ENCODE assay signal across 8 cellular contexts in the genomic region with DNA sequence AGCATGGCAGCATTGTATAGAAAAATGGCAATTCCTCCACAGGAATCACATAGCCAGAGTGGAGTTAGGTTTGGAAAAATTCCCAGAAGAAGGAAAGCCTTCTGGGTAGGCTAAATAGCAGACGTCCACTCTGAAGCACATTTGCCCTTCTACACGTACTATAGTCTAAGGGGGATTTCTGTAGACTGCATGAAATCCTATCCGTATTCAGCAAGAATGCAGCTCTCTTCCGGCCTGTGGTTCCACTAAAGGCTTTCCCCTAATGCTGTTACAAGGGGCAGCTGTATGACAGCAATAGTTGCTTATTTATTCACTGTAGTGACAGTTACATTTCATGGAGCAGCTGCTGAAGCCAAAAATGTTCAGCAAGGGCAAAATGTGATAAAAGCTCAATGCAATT.
"Had no signal": no experiment of that assay in that cellular context is flagged by ENCODE, and none has a peak within 500 bp of the region (broad histone marks: within the 10 kb centered on the region; RNA-seq: fewer than 3 reads in every experiment).

No MANE protein-coding gene starts in this region.

- H3K27me3 Mint-ChIP-seq: IgD-negative memory B cell had no signal

- ATAC-seq: HepG2 had no signal

- H3K4me2 ChIP-seq: KMS-11 had no signal

- H3K9ac ChIP-seq: KMS-11 had no signal

- H3K4me3 Mint-ChIP-seq: H9, IgD-negative memory B cell had no signal

- H3K9me3 Mint-ChIP-seq: H9 had no signal

- H3K27ac ChIP-seq: KMS-11 had no signal

- DNase-seq: GOT3, H9, HCEC 1CT, Karpas-422, KBM-7 had no signal

- H3K27ac Mint-ChIP-seq: H9, IgD-negative memory B cell had no signal

- H3K36me3 Mint-ChIP-seq: IgD-negative memory B cell had no signal
